Comparison of ENCODE assay signal across 29 cellular contexts in genomic region chr22:20747223-20747622, GRCh38. TPM values are rescaled to one million over a fixed set of nuclear protein-coding genes. Genes with fewer than 3 reads are reported as not detected.
"Had no signal": no experiment of that assay in that cellular context is flagged by ENCODE, and none has a peak within 500 bp of the region (broad histone marks: within the 10 kb centered on the region; RNA-seq: fewer than 3 reads in every experiment).

No MANE protein-coding gene starts in this region.

- H3K27me3 Mint-ChIP-seq: activated CD4-positive, alpha-beta T cell treated with anti-CD3 and anti-CD28 coated beads for 36 hours; activated CD4-positive, alpha-beta T cell treated with anti-CD3 and anti-CD28 coated beads, Interleukin-2, amount 10 ng/mL, durations not matched to agents 7 days and 5 days; activated T-cell treated with anti-CD3 and anti-CD28 coated beads, Interleukin-2, amount 50 U/mL, for 24 hours; brain had no signal

- H3K27me3 ChIP-seq: adrenal gland, SJCRH30 had no signal

- DNase-seq: activated CD4-positive, alpha-beta T cell treated with anti-CD3 and anti-CD28 coated beads for 36 hours; activated CD4-positive, alpha-beta T cell treated with anti-CD3 and anti-CD28 coated beads, Interleukin-2, amount 10 ng/mL, durations not matched to agents 7 days and 5 days; activated CD4-positive, alpha-beta T cell treated with anti-CD3 and anti-CD28 coated beads, Interleukin-2, amount 50 U/mL, for 48 hours; activated CD8-positive, alpha-beta T cell treated with anti-CD3 and anti-CD28 coated beads, Interleukin-2, amount 10 ng/mL, durations not matched to agents 7 days and 5 days; activated gamma-delta T cell treated with Interleukin-2 at 50 U/mL for 16 hours; activated naive CD4-positive, alpha-beta T cell treated with anti-CD3 and anti-CD28 coated beads for 36 hours; activated T-cell treated with anti-CD3 and anti-CD28 coated beads, Interleukin-2, amount 50 U/mL, for 24 hours; adrenal gland; anterior cingulate cortex; caudate nucleus; NCI-H1105; NCI-H1417 treated with DMSO at 0.1 percent for 48 hours; NCI-H187 treated with DMSO at 0.1 percent for 48 hours; NCI-H2081; NCI-H345; NCI-H524 treated with DMSO at 0.1 percent for 48 hours; SHP77; SJCRH30; T1000 had no signal

- H3K9me3 ChIP-seq: adrenal gland, SJCRH30 had no signal

- H3K4me3 Mint-ChIP-seq: activated CD4-positive, alpha-beta T cell treated with anti-CD3 and anti-CD28 coated beads for 36 hours; activated CD4-positive, alpha-beta T cell treated with anti-CD3 and anti-CD28 coated beads, Interleukin-2, amount 10 ng/mL, durations not matched to agents 7 days and 5 days; activated CD8-positive, alpha-beta T cell treated with anti-CD3 and anti-CD28 coated beads, Interleukin-2, amount 10 ng/mL, durations not matched to agents 7 days and 5 days; activated naive CD4-positive, alpha-beta T cell treated with anti-CD3 and anti-CD28 coated beads for 36 hours; activated T-cell treated with anti-CD3 and anti-CD28 coated beads, Interleukin-2, amount 50 U/mL, for 24 hours; activated T-helper 1 cell treated with anti-CD3 and anti-CD28 coated beads, Interleukin-12 subunit alpha, Interleukin-12 subunit beta, Interleukin-2, Interleukin-4 antibody, amounts not matched to agents 30 ng/mL and 10 ng/mL and 1 ng/mL, durations not matched to agents 14 hours and 24 hours and 36 hours; brain had no signal

- ATAC-seq: activated CD4-positive, alpha-beta T cell treated with anti-CD3 and anti-CD28 coated beads for 36 hours; activated CD4-positive, CD25-positive, alpha-beta regulatory T cell treated with anti-CD3 and anti-CD28 coated beads, Interleukin-2, amount 50 U/mL, for 24 hours; activated CD8-positive, alpha-beta T cell treated with anti-CD3 and anti-CD28 coated beads, Interleukin-2, amount 10 ng/mL, durations not matched to agents 7 days and 5 days; activated naive CD4-positive, alpha-beta T cell treated with anti-CD3 and anti-CD28 coated beads, Interleukin-2, amount 50 U/mL, for 72 hours; Panc1 had no signal

- H3K27ac ChIP-seq: adrenal gland, SJCRH30, SK-N-MC had no signal

- H3K4me3 ChIP-seq: adrenal gland, SJCRH30, SK-N-MC had no signal

- H3K27ac Mint-ChIP-seq: activated CD4-positive, alpha-beta T cell treated with anti-CD3 and anti-CD28 coated beads for 36 hours; activated CD4-positive, alpha-beta T cell treated with anti-CD3 and anti-CD28 coated beads, Interleukin-2, amount 10 ng/mL, durations not matched to agents 7 days and 5 days; activated CD8-positive, alpha-beta T cell treated with anti-CD3 and anti-CD28 coated beads, Interleukin-2, amount 10 ng/mL, durations not matched to agents 7 days and 5 days; activated naive CD4-positive, alpha-beta T cell treated with anti-CD3 and anti-CD28 coated beads for 36 hours; activated T-cell treated with anti-CD3 and anti-CD28 coated beads, Interleukin-2, amount 50 U/mL, for 24 hours; activated T-helper 1 cell treated with anti-CD3 and anti-CD28 coated beads, Interleukin-12 subunit alpha, Interleukin-12 subunit beta, Interleukin-2, Interleukin-4 antibody, amounts not matched to agents 30 ng/mL and 10 ng/mL and 1 ng/mL, durations not matched to agents 14 hours and 24 hours and 36 hours had no signal

- H3K9me3 Mint-ChIP-seq: activated CD4-positive, alpha-beta T cell treated with anti-CD3 and anti-CD28 coated beads, Interleukin-2, amount 10 ng/mL, durations not matched to agents 7 days and 5 days; activated naive CD4-positive, alpha-beta T cell treated with anti-CD3 and anti-CD28 coated beads for 36 hours; activated naive CD4-positive, alpha-beta T cell treated with anti-CD3 and anti-CD28 coated beads, Interleukin-2, amount 50 U/mL, for 72 hours; activated T-cell treated with anti-CD3 and anti-CD28 coated beads, Interleukin-2, amount 50 U/mL, for 24 hours; activated T-helper 1 cell treated with anti-CD3 and anti-CD28 coated beads, Interleukin-12 subunit alpha, Interleukin-12 subunit beta, Interleukin-2, Interleukin-4 antibody, amounts not matched to agents 30 ng/mL and 10 ng/mL and 1 ng/mL, durations not matched to agents 14 hours and 24 hours and 36 hours; brain had no signal

- H3K36me3 Mint-ChIP-seq: activated naive CD4-positive, alpha-beta T cell treated with anti-CD3 and anti-CD28 coated beads, Interleukin-2, amount 50 U/mL, for 72 hours had no signal

RNA-seq across cellular contexts. Expression of gene SERPIND1, which starts 26.7 kb away (rescaled TPM):
- total RNA-seq: activated CD4-positive, alpha-beta T cell treated with anti-CD3 and anti-CD28 coated beads for 36 hours; activated CD4-positive, alpha-beta T cell treated with anti-CD3 and anti-CD28 coated beads, Interleukin-2, amount 10 ng/mL, durations not matched to agents 7 days and 5 days; activated CD8-positive, alpha-beta T cell treated with anti-CD3 and anti-CD28 coated beads, Interleukin-2, amount 10 ng/mL, durations not matched to agents 7 days and 5 days; activated naive CD4-positive, alpha-beta T cell treated with anti-CD3 and anti-CD28 coated beads for 36 hours; activated naive CD4-positive, alpha-beta T cell treated with anti-CD3 and anti-CD28 coated beads, Interleukin-2, amount 50 U/mL, for 72 hours; activated T-helper 1 cell treated with anti-CD3 and anti-CD28 coated beads, Interleukin-12 subunit alpha, Interleukin-12 subunit beta, Interleukin-2, Interleukin-4 antibody, amounts not matched to agents 30 ng/mL and 10 ng/mL and 1 ng/mL, durations not matched to agents 14 hours and 24 hours and 36 hours; bronchial epithelial cell; MCF 10A; T-helper 1 cell treated with Interleukin-12 subunit alpha and Interleukin-12 subunit beta and Interleukin-4 antibody, amounts not matched to agents 30 ng/mL and 1 ng/mL, for 36 hours; T-helper 2 cell treated with Interferon-gamma antibody and Interleukin-4, amounts not matched to agents 100 ng/mL and 5 ng/mL, for 36 hours had no signal
